Comparison of ENCODE assay signal across 9 cellular contexts in genomic region chr5:172733179-172733973, GRCh38. TPM values are rescaled to one million over a fixed set of nuclear protein-coding genes. Genes with fewer than 3 reads are reported as not detected.
DNase-seq lines count a peak whose midpoint lies in the region; ATAC-seq and TF ChIP-seq lines count a peak whose summit lies in the region.
"Had no signal": no experiment of that assay in that cellular context is flagged by ENCODE, and none has a peak within 500 bp of the region (broad histone marks: within the 10 kb centered on the region; RNA-seq: fewer than 3 reads in every experiment).

No MANE protein-coding gene starts in this region.

- H3K9ac ChIP-seq in parathyroid adenoma, result no peak overlapping the region

- no peak overlapping the region for H3K27ac Mint-ChIP-seq in activated CD4-positive, alpha-beta T cell treated with anti-CD3 and anti-CD28 coated beads, Interleukin-2, amount 10 ng/mL, durations not matched to agents 24 days and 14 days

- intact Hi-C loops in activated CD4-positive, alpha-beta T cell treated with anti-CD3 and anti-CD28 coated beads, Interleukin-2, amount 10 ng/mL, durations not matched to agents 24 days and 14 days (cut with micrococcal nuclease), result no loop called here

- no peaks in the 10 kb centered on the region for H3K9me3 ChIP-seq in parathyroid adenoma (ENCODE audit: control insufficient read depth, low read length)
- H3K9me3 ChIP-seq: neutrophil had no signal

- H3K4me1 ChIP-seq in parathyroid adenoma, result peaks cover 9% of the 10 kb centered on the region

- H3K79me2 ChIP-seq in parathyroid adenoma, result no peaks in the 10 kb centered on the region

- DNase-seq in AG20443 (ENCODE audit: low spot score) (peak; percentile 93), fibroblast of the conjunctiva (ENCODE audit: low read depth) (peak; percentile 98), GM13977 (ENCODE audit: low spot score) (no peak)
- no peak for DNase-seq in activated CD4-positive, alpha-beta T cell treated with anti-CD3 and anti-CD28 coated beads, Interleukin-2, amount 10 ng/mL, durations not matched to agents 24 days and 14 days
- DNase-seq in activated CD4-positive, CD25-positive, alpha-beta regulatory T cell treated with anti-CD3 and anti-CD28 coated beads, Interleukin-2, amount 50 U/mL, for 72 hours, result no peak

- H3K4me3 Mint-ChIP-seq in activated CD4-positive, alpha-beta T cell treated with anti-CD3 and anti-CD28 coated beads, Interleukin-2, amount 10 ng/mL, durations not matched to agents 24 days and 14 days, result no peak overlapping the region

- no peaks in the 10 kb centered on the region for H3K36me3 Mint-ChIP-seq in activated CD4-positive, alpha-beta T cell treated with anti-CD3 and anti-CD28 coated beads, Interleukin-2, amount 10 ng/mL, durations not matched to agents 24 days and 14 days (ENCODE audit: low read depth)

- H3K9me3 Mint-ChIP-seq in activated CD4-positive, alpha-beta T cell treated with anti-CD3 and anti-CD28 coated beads, Interleukin-2, amount 10 ng/mL, durations not matched to agents 24 days and 14 days, result no peaks in the 10 kb centered on the region

- peak overlapping the region; percentile 86 for H2AFZ ChIP-seq in parathyroid adenoma

- in situ Hi-C loops in GM13977 (cut with MboI; ENCODE audit: low pct_unique_long_range_greater_than_20kb, low sequenced_read_pairs, unreplicated experiment), result no loop called here

- H3K27ac ChIP-seq in parathyroid adenoma, result peak overlapping the region; percentile 72
- H3K27ac ChIP-seq: neutrophil had no signal

- H3K27me3 ChIP-seq in parathyroid adenoma (ENCODE audit: control insufficient read depth, insufficient read depth, low read length), result no peaks in the 10 kb centered on the region

- H3K27me3 Mint-ChIP-seq in activated CD4-positive, alpha-beta T cell treated with anti-CD3 and anti-CD28 coated beads, Interleukin-2, amount 10 ng/mL, durations not matched to agents 24 days and 14 days, result no peaks in the 10 kb centered on the region

- no peaks in the 10 kb centered on the region for H3K36me3 ChIP-seq in parathyroid adenoma (ENCODE audit: control insufficient read depth, insufficient read depth, low read length)
- H3K36me3 ChIP-seq: neutrophil had no signal

- TF ChIP-seq CTCF in parathyroid adenoma (IDR thresholded peaks at IDR 0.05) (no peak), GM13977 (IDR thresholded peaks at IDR 0.05; ENCODE audit: extremely low read depth, insufficient read depth, missing control alignments) (no peak)

- H3K4me2 ChIP-seq in parathyroid adenoma (ENCODE audit: low read length), result no peak overlapping the region

- no peaks in the 10 kb centered on the region for H3K4me1 Mint-ChIP-seq in activated CD4-positive, alpha-beta T cell treated with anti-CD3 and anti-CD28 coated beads, Interleukin-2, amount 10 ng/mL, durations not matched to agents 24 days and 14 days

- H3K4me3 ChIP-seq in parathyroid adenoma (ENCODE audit: low read depth, low read length), result no peak overlapping the region

- ATAC-seq in SK-N-SH treated with all-trans-retinoic acid at 6 μM for 48 hours (peak; percentile 54), GM19455 (IDR thresholded peaks at IDR 0.05; ENCODE audit: unreplicated experiment) (no peak)

TF ChIP-seq in SK-N-SH treated with all-trans-retinoic acid at 6 μM for 48 hours, 23 proteins besides CTCF, POLR2A, EP300 and RAD21:
- TF ChIP-seq, protein P1, sequence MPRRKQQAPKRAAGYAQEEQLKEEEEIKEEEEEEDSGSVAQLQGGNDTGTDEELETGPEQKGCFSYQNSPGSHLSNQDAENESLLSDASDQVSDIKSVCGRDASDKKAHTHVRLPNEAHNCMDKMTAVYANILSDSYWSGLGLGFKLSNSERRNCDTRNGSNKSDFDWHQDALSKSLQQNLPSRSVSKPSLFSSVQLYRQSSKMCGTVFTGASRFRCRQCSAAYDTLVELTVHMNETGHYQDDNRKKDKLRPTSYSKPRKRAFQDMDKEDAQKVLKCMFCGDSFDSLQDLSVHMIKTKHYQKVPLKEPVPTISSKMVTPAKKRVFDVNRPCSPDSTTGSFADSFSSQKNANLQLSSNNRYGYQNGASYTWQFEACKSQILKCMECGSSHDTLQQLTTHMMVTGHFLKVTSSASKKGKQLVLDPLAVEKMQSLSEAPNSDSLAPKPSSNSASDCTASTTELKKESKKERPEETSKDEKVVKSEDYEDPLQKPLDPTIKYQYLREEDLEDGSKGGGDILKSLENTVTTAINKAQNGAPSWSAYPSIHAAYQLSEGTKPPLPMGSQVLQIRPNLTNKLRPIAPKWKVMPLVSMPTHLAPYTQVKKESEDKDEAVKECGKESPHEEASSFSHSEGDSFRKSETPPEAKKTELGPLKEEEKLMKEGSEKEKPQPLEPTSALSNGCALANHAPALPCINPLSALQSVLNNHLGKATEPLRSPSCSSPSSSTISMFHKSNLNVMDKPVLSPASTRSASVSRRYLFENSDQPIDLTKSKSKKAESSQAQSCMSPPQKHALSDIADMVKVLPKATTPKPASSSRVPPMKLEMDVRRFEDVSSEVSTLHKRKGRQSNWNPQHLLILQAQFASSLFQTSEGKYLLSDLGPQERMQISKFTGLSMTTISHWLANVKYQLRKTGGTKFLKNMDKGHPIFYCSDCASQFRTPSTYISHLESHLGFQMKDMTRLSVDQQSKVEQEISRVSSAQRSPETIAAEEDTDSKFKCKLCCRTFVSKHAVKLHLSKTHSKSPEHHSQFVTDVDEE (CRISPR knock-in tag; IDR thresholded peaks at IDR 0.05), result no peak
- TF ChIP-seq ESRRG (CRISPR knock-in tag; IDR thresholded peaks at IDR 0.05) (no peak), BACH2 (CRISPR knock-in tag; IDR thresholded peaks at IDR 0.05; ENCODE audit: borderline replicate concordance) (no peak), ARNTL (CRISPR knock-in tag; IDR thresholded peaks at IDR 0.05; ENCODE audit: borderline replicate concordance, low read depth) (no peak), ZNF70 (CRISPR knock-in tag; IDR thresholded peaks at IDR 0.05) (no peak)
- TF ChIP-seq, protein P2, sequence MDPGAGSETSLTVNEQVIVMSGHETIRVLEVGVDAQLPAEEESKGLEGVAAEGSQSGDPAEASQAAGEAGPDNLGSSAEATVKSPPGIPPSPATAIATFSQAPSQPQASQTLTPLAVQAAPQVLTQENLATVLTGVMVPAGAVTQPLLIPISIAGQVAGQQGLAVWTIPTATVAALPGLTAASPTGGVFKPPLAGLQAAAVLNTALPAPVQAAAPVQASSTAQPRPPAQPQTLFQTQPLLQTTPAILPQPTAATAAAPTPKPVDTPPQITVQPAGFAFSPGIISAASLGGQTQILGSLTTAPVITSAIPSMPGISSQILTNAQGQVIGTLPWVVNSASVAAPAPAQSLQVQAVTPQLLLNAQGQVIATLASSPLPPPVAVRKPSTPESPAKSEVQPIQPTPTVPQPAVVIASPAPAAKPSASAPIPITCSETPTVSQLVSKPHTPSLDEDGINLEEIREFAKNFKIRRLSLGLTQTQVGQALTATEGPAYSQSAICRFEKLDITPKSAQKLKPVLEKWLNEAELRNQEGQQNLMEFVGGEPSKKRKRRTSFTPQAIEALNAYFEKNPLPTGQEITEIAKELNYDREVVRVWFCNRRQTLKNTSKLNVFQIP (CRISPR knock-in tag; IDR thresholded peaks at IDR 0.05; ENCODE audit: borderline replicate concordance, low read depth), result no peak

RNA-seq across cellular contexts. Expression of gene DUSP1, which starts 37.6 kb away (rescaled TPM):
- total RNA-seq in activated CD4-positive, alpha-beta T cell treated with anti-CD3 and anti-CD28 coated beads, Interleukin-2, amount 10 ng/mL, durations not matched to agents 24 days and 14 days, result 10.2 and 10.6 TPM in 2 replicates

Comparison
In these comparisons a context has a peak if more than half of its experiments do, and no peak if none do; other contexts are left out.
1. DNase-seq: peak in AG20443 (single experiment) and fibroblast of the conjunctiva (single experiment); none in GM13977 (single experiment), activated CD4-positive, alpha-beta T cell treated with anti-CD3 and anti-CD28 coated beads, Interleukin-2, amount 10 ng/mL, durations not matched to agents 24 days and 14 days (single experiment) and activated CD4-positive, CD25-positive, alpha-beta regulatory T cell treated with anti-CD3 and anti-CD28 coated beads, Interleukin-2, amount 50 U/mL, for 72 hours (single experiment).